24 cellular contexts compared by ENCODE assay signal in genomic region chr2:14642499-14642898, GRCh38. TPM values are rescaled to one million over a fixed set of nuclear protein-coding genes. Genes with fewer than 3 reads are reported as not detected.
DNase-seq lines count a peak whose midpoint lies in the region; ATAC-seq and TF ChIP-seq lines count a peak whose summit lies in the region.
"Had no signal": no experiment of that assay in that cellular context is flagged by ENCODE, and none has a peak within 500 bp of the region (broad histone marks: within the 10 kb centered on the region; RNA-seq: fewer than 3 reads in every experiment).

No MANE protein-coding gene starts in this region.

- no peaks in the 10 kb centered on the region for H3K9me3 ChIP-seq in mesenchymal stem cell (ENCODE audit: control insufficient read depth, low read length)
- no peaks in the 10 kb centered on the region for H3K9me3 ChIP-seq in gastroesophageal sphincter
- H3K9me3 ChIP-seq: BLaER1, HAP-1, tibial nerve had no signal

- no peak overlapping the region for H4K5ac ChIP-seq in mesendoderm (ENCODE audit: low read length)

- no peak overlapping the region for H2AFZ ChIP-seq in mesenchymal stem cell (ENCODE audit: low read depth, low read length)
- H2AFZ ChIP-seq: hepatocyte had no signal

- H4K8ac ChIP-seq in mesendoderm (ENCODE audit: low read depth, low read length) = no peak overlapping the region
- no peak overlapping the region for H4K8ac ChIP-seq in mesenchymal stem cell (ENCODE audit: low read length)

- H3K9ac ChIP-seq in mesendoderm (ENCODE audit: low read length) (no peak overlapping the region), mesenchymal stem cell (ENCODE audit: low read length) (no peak overlapping the region)
- H3K9ac ChIP-seq: BLaER1 had no signal

- H3K4me2 ChIP-seq in mesendoderm (ENCODE audit: low read length) (no peak overlapping the region), mesenchymal stem cell (ENCODE audit: low read length, poor library complexity, severe bottlenecking) (no peak overlapping the region)
- H3K4me2 ChIP-seq: BLaER1, hepatocyte had no signal

- no CpG with 5 or more reads among the region's 4 CpGs for WGBS in mesendoderm (ENCODE audit: extremely low coverage, insufficient coverage, low lambda C conversion rate)
- 46% methylated on average over 2 of the region's 4 CpGs for WGBS in mesenchymal stem cell
- 80 to 87% methylated on average over 1 to 4 of the region's 4 CpGs for WGBS in gastroesophageal sphincter (ENCODE audit: low coverage in 1 of 2), 2 donors

- H3K27me3 ChIP-seq in GM06990 (replicated peaks; ENCODE audit: control insufficient read depth, insufficient read depth, low read length) (no peaks in the 10 kb centered on the region), mesendoderm (ENCODE audit: insufficient read depth, low read length, poor library complexity) (no peaks in the 10 kb centered on the region), mesenchymal stem cell (ENCODE audit: control insufficient read depth in 1 of 2, insufficient read depth in 1 of 2, low read length in 2 of 2) (no peaks in the 10 kb centered on the region), gastroesophageal sphincter (no peaks in the 10 kb centered on the region)
- H3K27me3 ChIP-seq: BLaER1, hepatocyte, tibial nerve had no signal

- DNase-seq in GM06990 (ENCODE audit: extremely low read depth, insufficient read length) (no peak), HFFc6 (no peak), SW480 (ENCODE audit: low spot score) (peak; percentile 17), mesendoderm (peak; percentile 37), mesenchymal stem cell (no peak)
- DNase-seq in stimulated activated CD4-positive, alpha-beta T cell treated with anti-CD3 and anti-CD28 coated beads, Interleukin-2, amount 100 ng/mL, for 24 hours = no peak
- DNase-seq in stimulated activated naive CD4-positive, alpha-beta T cell treated with Interleukin-2 at 50 U/mL for 16 hours (lab: John Stamatoyannopoulos, UW) = no peak
- DNase-seq: activated CD8-positive, alpha-beta memory T cell treated with anti-CD3 and anti-CD28 coated beads for 24 hours; activated naive CD8-positive, alpha-beta T cell treated with anti-CD3 and anti-CD28 coated beads, Interleukin-2, amount 10 ng/mL, durations not matched to agents 7 days and 5 days; DMS79; left colon; MV-4-11; NCI-H2029 treated with DMSO at 0.1 percent for 48 hours; NCI-H524 treated with DMSO at 0.1 percent for 48 hours; T-cell had no signal

- no peak overlapping the region for H3K4me3 Mint-ChIP-seq in HFFc6
- H3K4me3 Mint-ChIP-seq: activated naive CD8-positive, alpha-beta T cell treated with anti-CD3 and anti-CD28 coated beads, Interleukin-2, amount 10 ng/mL, durations not matched to agents 7 days and 5 days; activated T-helper 1 cell treated with anti-CD3 and anti-CD28 coated beads, Interleukin-12 subunit alpha, Interleukin-12 subunit beta, Interleukin-2, Interleukin-4 antibody, amounts not matched to agents 30 ng/mL and 10 ng/mL and 1 ng/mL, durations not matched to agents 14 hours and 24 hours and 36 hours; stimulated activated effector memory CD8-positive, alpha-beta T cell treated with anti-CD3 and anti-CD28 coated beads, Interleukin-12 subunit alpha, Interleukin-12 subunit beta, amount 100 ng/mL, for 72 hours; T-cell had no signal

- TF ChIP-seq EP300 in gastroesophageal sphincter (IDR thresholded peaks at IDR 0.05) = no peak

- no peak overlapping the region for H3K27ac ChIP-seq in mesendoderm (ENCODE audit: low read depth, low read length)
- H3K27ac ChIP-seq in mesenchymal stem cell (ENCODE audit: low read length, poor library complexity, severe bottlenecking) = no peak overlapping the region
- H3K27ac ChIP-seq in gastroesophageal sphincter = no peak overlapping the region
- H3K27ac ChIP-seq: BLaER1, hepatocyte, skin epidermis, tibial nerve had no signal

- H3K23ac ChIP-seq in mesendoderm (ENCODE audit: low read length) = no peak overlapping the region
- no peak overlapping the region for H3K23ac ChIP-seq in mesenchymal stem cell (ENCODE audit: low read length in 2 of 2)

- H2AK5ac ChIP-seq in mesendoderm (ENCODE audit: low read length) = no peak overlapping the region
- no peak overlapping the region for H2AK5ac ChIP-seq in mesenchymal stem cell (ENCODE audit: low read length, severe bottlenecking)

- no peaks in the 10 kb centered on the region for H3K36me3 ChIP-seq in GM06990 (ENCODE audit: control insufficient read depth, insufficient read depth, low read length)
- no peaks in the 10 kb centered on the region for H3K36me3 ChIP-seq in mesendoderm (ENCODE audit: control insufficient read depth, insufficient read depth, low read length)
- H3K36me3 ChIP-seq in mesenchymal stem cell (ENCODE audit: control insufficient read depth in 1 of 2, insufficient read depth in 2 of 2, low read depth in 1 of 2, low read length in 2 of 2) = no peaks in the 10 kb centered on the region
- no peaks in the 10 kb centered on the region for H3K36me3 ChIP-seq in gastroesophageal sphincter
- H3K36me3 ChIP-seq: BLaER1, HAP-1, tibial nerve had no signal

- H3K14ac ChIP-seq in mesenchymal stem cell (ENCODE audit: low read length in 2 of 2) = no peak overlapping the region

- peak; percentile 45 for TF ChIP-seq CTCF in GM06990 (IDR thresholded peaks at IDR 0.05; ENCODE audit: insufficient read depth, low read length, poor library complexity, severe bottlenecking)
- peak; percentile 23; the same call in 1 of the 2 replicates for TF ChIP-seq CTCF in HFFc6 (IDR thresholded peaks at IDR 0.05)
- TF ChIP-seq CTCF in gastroesophageal sphincter (IDR thresholded peaks at IDR 0.05) = no peak

- H2BK120ac ChIP-seq in mesendoderm (ENCODE audit: low read depth, low read length) (no peak overlapping the region), mesenchymal stem cell (ENCODE audit: low read depth, low read length) (no peak overlapping the region)

- no peaks in the 10 kb centered on the region for H3K4me1 Mint-ChIP-seq in HFFc6 (ENCODE audit: low read depth)
- H3K4me1 Mint-ChIP-seq: activated naive CD8-positive, alpha-beta T cell treated with anti-CD3 and anti-CD28 coated beads, Interleukin-2, amount 10 ng/mL, durations not matched to agents 7 days and 5 days; stimulated activated effector memory CD8-positive, alpha-beta T cell treated with anti-CD3 and anti-CD28 coated beads, Interleukin-12 subunit alpha, Interleukin-12 subunit beta, amount 100 ng/mL, for 72 hours; T-cell had no signal

- no peak overlapping the region for H3K27ac Mint-ChIP-seq in HFFc6
- H3K27ac Mint-ChIP-seq: activated naive CD8-positive, alpha-beta T cell treated with anti-CD3 and anti-CD28 coated beads, Interleukin-2, amount 10 ng/mL, durations not matched to agents 7 days and 5 days; activated T-helper 1 cell treated with anti-CD3 and anti-CD28 coated beads, Interleukin-12 subunit alpha, Interleukin-12 subunit beta, Interleukin-2, Interleukin-4 antibody, amounts not matched to agents 30 ng/mL and 10 ng/mL and 1 ng/mL, durations not matched to agents 14 hours and 24 hours and 36 hours; stimulated activated effector memory CD8-positive, alpha-beta T cell treated with anti-CD3 and anti-CD28 coated beads, Interleukin-12 subunit alpha, Interleukin-12 subunit beta, amount 100 ng/mL, for 72 hours; T-cell had no signal

- no peak overlapping the region for H3K18ac ChIP-seq in mesendoderm (ENCODE audit: low read length)
- no peak overlapping the region for H3K18ac ChIP-seq in mesenchymal stem cell (ENCODE audit: low read depth in 1 of 2, low read length in 2 of 2)

- H2BK15ac ChIP-seq in mesendoderm (replicated peaks; ENCODE audit: low read depth) (no peak overlapping the region), mesenchymal stem cell (ENCODE audit: low read depth, poor library complexity, severe bottlenecking) (no peak overlapping the region)

- no peak for TF ChIP-seq POLR2A in gastroesophageal sphincter (IDR thresholded peaks at IDR 0.05)

- H3K4me1 ChIP-seq in mesendoderm (ENCODE audit: control insufficient read depth, low read depth, low read length) = no peaks in the 10 kb centered on the region
- no peaks in the 10 kb centered on the region for H3K4me1 ChIP-seq in mesenchymal stem cell (ENCODE audit: control insufficient read depth, insufficient read depth, low read depth, low read length)
- peaks cover 0 to 3% (median 0%) of the 10 kb centered on the region in 3 donors for H3K4me1 ChIP-seq in gastroesophageal sphincter
- H3K4me1 ChIP-seq: BLaER1, HAP-1, tibial nerve had no signal

- H3K4ac ChIP-seq in mesendoderm (ENCODE audit: low read depth, low read length) = no peak overlapping the region
- no peak overlapping the region for H3K4ac ChIP-seq in mesenchymal stem cell (ENCODE audit: low read depth in 1 of 2, low read length in 2 of 2)

- H3K79me1 ChIP-seq in mesendoderm (ENCODE audit: low read length) (no peaks in the 10 kb centered on the region), mesenchymal stem cell (replicated peaks; ENCODE audit: low read length, poor library complexity, severe bottlenecking) (no peaks in the 10 kb centered on the region)

- no peak overlapping the region for H3K4me3 ChIP-seq in GM06990 (replicated peaks; ENCODE audit: low read depth, low read length)
- H3K4me3 ChIP-seq in mesendoderm (ENCODE audit: low read length) = no peak overlapping the region
- no peak overlapping the region for H3K4me3 ChIP-seq in mesenchymal stem cell (ENCODE audit: insufficient read depth in 1 of 2, low read depth in 1 of 2, low read length in 2 of 2)
- no peak overlapping the region for H3K4me3 ChIP-seq in gastroesophageal sphincter
- H3K4me3 ChIP-seq: BLaER1, HAP-1, hepatocyte, skin epidermis, tibial nerve had no signal

- peaks cover 4% of the 10 kb centered on the region for H3K27me3 Mint-ChIP-seq in HFFc6 (ENCODE audit: insufficient read depth)
- H3K27me3 Mint-ChIP-seq: activated naive CD8-positive, alpha-beta T cell treated with anti-CD3 and anti-CD28 coated beads, Interleukin-2, amount 10 ng/mL, durations not matched to agents 7 days and 5 days had no signal

- H2BK12ac ChIP-seq in mesenchymal stem cell (ENCODE audit: low read length in 2 of 2) = no peak overlapping the region

- no peaks in the 10 kb centered on the region for H3K36me3 Mint-ChIP-seq in HFFc6 (ENCODE audit: low read depth)
- H3K36me3 Mint-ChIP-seq: activated naive CD8-positive, alpha-beta T cell treated with anti-CD3 and anti-CD28 coated beads, Interleukin-2, amount 10 ng/mL, durations not matched to agents 7 days and 5 days; stimulated activated effector memory CD8-positive, alpha-beta T cell treated with anti-CD3 and anti-CD28 coated beads, Interleukin-12 subunit alpha, Interleukin-12 subunit beta, amount 100 ng/mL, for 72 hours; T-cell had no signal

- H3K56ac ChIP-seq in mesendoderm (ENCODE audit: low read length) = no peak overlapping the region

- no peak overlapping the region for H4K91ac ChIP-seq in mesenchymal stem cell (ENCODE audit: low read length)

- no peaks in the 10 kb centered on the region for H3K9me3 Mint-ChIP-seq in HFFc6
- H3K9me3 Mint-ChIP-seq: activated naive CD8-positive, alpha-beta T cell treated with anti-CD3 and anti-CD28 coated beads, Interleukin-2, amount 10 ng/mL, durations not matched to agents 7 days and 5 days; activated T-helper 1 cell treated with anti-CD3 and anti-CD28 coated beads, Interleukin-12 subunit alpha, Interleukin-12 subunit beta, Interleukin-2, Interleukin-4 antibody, amounts not matched to agents 30 ng/mL and 10 ng/mL and 1 ng/mL, durations not matched to agents 14 hours and 24 hours and 36 hours had no signal

- H3K79me2 ChIP-seq in mesendoderm (ENCODE audit: control insufficient read depth, insufficient read depth, low read length) = no peaks in the 10 kb centered on the region

- no peak overlapping the region for H2BK5ac ChIP-seq in mesendoderm (ENCODE audit: low read length)
- no peak overlapping the region for H2BK5ac ChIP-seq in mesenchymal stem cell (ENCODE audit: low read depth, low read length, poor library complexity, severe bottlenecking)

- no peak for ATAC-seq in gastroesophageal sphincter
- ATAC-seq: stimulated activated effector memory CD8-positive, alpha-beta T cell treated with anti-CD3 and anti-CD28 coated beads, Interleukin-12 subunit alpha, Interleukin-12 subunit beta, amount 100 ng/mL, for 72 hours; T-cell had no signal

RNA-seq across cellular contexts. Expression of gene LRATD1, which starts 10.0 kb away (rescaled TPM):
- under 1 TPM in 2 of 6 experiments, not detected in 4; 0.05 to 0.07 TPM for total RNA-seq in HFFc6 (2021; fragmentation: NEBNext Ultra II Directional; extraction: Animal tissue kit (Norgen Biotek cat#: 25700))
- polyA plus RNA-seq in mesendoderm (2013, experiment 1 of 2) = 0.34 TPM
- polyA plus RNA-seq in mesendoderm (2013, experiment 2 of 2) = 0.46 TPM
- polyA plus RNA-seq in mesenchymal stem cell (2013, experiment 1 of 2) = 0.32 TPM
- 0.42 TPM for polyA plus RNA-seq in mesenchymal stem cell (2013, experiment 2 of 2)
- 10 to 100 TPM in 2 of 4 donors, 1 to 10 TPM in 2; 1.9 to 12.7 (median 9.7) TPM for total RNA-seq in gastroesophageal sphincter
- total RNA-seq: activated naive CD8-positive, alpha-beta T cell treated with anti-CD3 and anti-CD28 coated beads, Interleukin-2, amount 10 ng/mL, durations not matched to agents 7 days and 5 days; activated T-helper 1 cell treated with anti-CD3 and anti-CD28 coated beads, Interleukin-12 subunit alpha, Interleukin-12 subunit beta, Interleukin-2, Interleukin-4 antibody, amounts not matched to agents 30 ng/mL and 10 ng/mL and 1 ng/mL, durations not matched to agents 14 hours and 24 hours and 36 hours; osteocyte had no signal

Comparison
In these comparisons a context has a peak if more than half of its experiments do, and no peak if none do; other contexts are left out.
1. DNase-seq: peak in SW480 (single experiment) and mesendoderm (single experiment); none in GM06990 (single experiment), HFFc6 (single experiment), stimulated activated CD4-positive, alpha-beta T cell treated with anti-CD3 and anti-CD28 coated beads, Interleukin-2, amount 100 ng/mL, for 24 hours (0 of 2), mesenchymal stem cell (single experiment) and stimulated activated naive CD4-positive, alpha-beta T cell treated with Interleukin-2 at 50 U/mL for 16 hours (single experiment).
2. CTCF ChIP-seq: peak in GM06990 (single experiment) and HFFc6 (single experiment); none in gastroesophageal sphincter (0 of 4).